Comparison of ENCODE assay signal across 9 cellular contexts in the genomic region with DNA sequence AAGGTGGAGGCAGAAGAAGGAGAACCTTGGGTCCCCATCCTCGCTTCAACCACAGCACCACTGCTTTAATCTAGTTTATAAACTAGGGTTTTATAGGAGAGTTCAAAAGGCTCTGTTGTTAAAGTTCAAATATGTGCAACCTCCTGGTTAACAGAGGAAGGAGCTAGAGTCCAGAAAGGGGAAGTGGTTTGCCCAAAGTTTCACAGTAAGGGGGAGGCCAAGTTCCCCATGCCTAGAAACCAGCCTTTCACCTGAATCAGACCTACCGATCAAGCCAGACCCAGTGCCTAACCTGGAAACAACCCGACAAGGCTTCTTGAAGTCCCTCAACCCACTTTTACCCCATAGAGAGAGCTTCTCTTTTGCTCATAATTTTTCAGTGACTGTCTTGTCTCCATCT.
DNase-seq lines count a peak whose midpoint lies in the region; ATAC-seq and TF ChIP-seq lines count a peak whose summit lies in the region.
"Had no signal": no experiment of that assay in that cellular context is flagged by ENCODE, and none has a peak within 500 bp of the region (broad histone marks: within the 10 kb centered on the region; RNA-seq: fewer than 3 reads in every experiment).

No MANE protein-coding gene starts in this region.

- H3K9ac ChIP-seq in MM.1S (ENCODE audit: low read length), result no peak overlapping the region

- H3K4me2 ChIP-seq in MM.1S (ENCODE audit: low read depth, low read length), result no peak overlapping the region

- no peaks in the 10 kb centered on the region for H3K9me2 ChIP-seq in MM.1S (replicated peaks; ENCODE audit: insufficient read depth, low read length)

- peaks cover 0 to 3% (median 0%) of the 10 kb centered on the region in 7 donors for H3K4me1 Mint-ChIP-seq in naive thymus-derived CD4-positive, alpha-beta T cell

- intact Hi-C loops in naive thymus-derived CD4-positive, alpha-beta T cell (cut with micrococcal nuclease), result no loop called here

- H3K9me3 Mint-ChIP-seq in naive thymus-derived CD4-positive, alpha-beta T cell, result peaks cover 0 to 12% (median 3%) of the 10 kb centered on the region in 11 donors

- H3K27me3 Mint-ChIP-seq in naive thymus-derived CD4-positive, alpha-beta T cell, result peaks cover 21 to 47% (median 37%) of the 10 kb centered on the region in 5 donors

- no peaks in the 10 kb centered on the region for H3F3A ChIP-seq in MM.1S (ENCODE audit: insufficient read depth, low read length)

- no peak overlapping the region for H3K27ac Mint-ChIP-seq in naive thymus-derived CD4-positive, alpha-beta T cell

- no peak overlapping the region for H3K4me3 Mint-ChIP-seq in naive thymus-derived CD4-positive, alpha-beta T cell

- H4K20me1 ChIP-seq in MM.1S (ENCODE audit: insufficient read depth, low read length), result no peaks in the 10 kb centered on the region

- CTCF ChIA-PET in naive thymus-derived CD4-positive, alpha-beta T cell (lab: Charles Lee), result no interaction called here

- TF ChIP-seq CTCF in MM.1S (IDR thresholded peaks at IDR 0.05; ENCODE audit: low read length), result no peak

- peak; percentile 71 for ATAC-seq in GM19025 (IDR thresholded peaks at IDR 0.05; ENCODE audit: low read depth, unreplicated experiment)
- peak; percentile 81 for ATAC-seq in HG02798 (IDR thresholded peaks at IDR 0.05; ENCODE audit: poor library complexity, unreplicated experiment)
- peak; percentile 70 for ATAC-seq in naive thymus-derived CD4-positive, alpha-beta T cell

- no peak overlapping the region for H3K4me3 ChIP-seq in MM.1S (ENCODE audit: low read length)
- no peak overlapping the region for H3K4me3 ChIP-seq in naive thymus-derived CD4-positive, alpha-beta T cell (ENCODE audit: low read length)

- no peak overlapping the region for H2AFZ ChIP-seq in MM.1S (ENCODE audit: low read length)

- no peaks in the 10 kb centered on the region for H3K36me3 ChIP-seq in MM.1S (replicated peaks; ENCODE audit: insufficient read depth, low read length)
- no peaks in the 10 kb centered on the region for H3K36me3 ChIP-seq in naive thymus-derived CD4-positive, alpha-beta T cell (ENCODE audit: control insufficient read depth in 2 of 3, insufficient read depth in 3 of 3, low read length in 3 of 3)

- no peaks in the 10 kb centered on the region for H3K9me3 ChIP-seq in MM.1S (replicated peaks; ENCODE audit: insufficient read depth, low read length)
- no peaks in the 10 kb centered on the region for H3K9me3 ChIP-seq in naive thymus-derived CD4-positive, alpha-beta T cell (ENCODE audit: control insufficient read depth in 2 of 3, low read length in 3 of 3)

- DNase-seq in MM.1S (peak; percentile 27), ecto neural progenitor cell (ENCODE audit: low spot score) (no peak), NCI-H82 (lab: John Stamatoyannopoulos, UW) (no peak), NCI-H526 treated with DMSO at 0.1 percent for 48 hours (lab: John Stamatoyannopoulos, UW) (no peak), NCI-H345 (lab: John Stamatoyannopoulos, UW) (no peak)
- no peak for DNase-seq in naive thymus-derived CD4-positive, alpha-beta T cell
- DNase-seq: NCI-H1436 treated with DMSO at 0.1 percent for 48 hours had no signal

- POLR2A ChIA-PET in naive thymus-derived CD4-positive, alpha-beta T cell (lab: Charles Lee), result no interaction called here

- no peaks in the 10 kb centered on the region for H3K4me1 ChIP-seq in MM.1S (ENCODE audit: low read length)
- H3K4me1 ChIP-seq in naive thymus-derived CD4-positive, alpha-beta T cell (ENCODE audit: control insufficient read depth in 2 of 2, insufficient read depth in 2 of 2, low read length in 2 of 2), result no peaks in the 10 kb centered on the region

- no peaks in the 10 kb centered on the region for H3K27me3 ChIP-seq in MM.1S (replicated peaks; ENCODE audit: insufficient read depth, low read length)
- no peaks in the 10 kb centered on the region for H3K27me3 ChIP-seq in naive thymus-derived CD4-positive, alpha-beta T cell (ENCODE audit: control insufficient read depth in 2 of 2, insufficient read depth in 2 of 2, low read length in 2 of 2)

- H3K79me2 ChIP-seq in MM.1S (ENCODE audit: low read length), result no peaks in the 10 kb centered on the region

- H3K27ac ChIP-seq in MM.1S (ENCODE audit: low read length), result no peak overlapping the region
- no peak overlapping the region for H3K27ac ChIP-seq in naive thymus-derived CD4-positive, alpha-beta T cell (ENCODE audit: low read depth, low read length)

- H3K36me3 Mint-ChIP-seq in naive thymus-derived CD4-positive, alpha-beta T cell, result peaks cover 0 to 6% (median 0%) of the 10 kb centered on the region in 5 donors
